3 cellular contexts compared by ENCODE assay signal in genomic region chr5:107165296-107165695, GRCh38.
A peak's percentile ranks its signal among the peaks of the same experiment; 100 is the strongest.
TF ChIP-seq lines count a peak whose summit lies in the region.

No MANE protein-coding gene starts in this region.

TF ChIP-seq in HepG2, 621 proteins besides CTCF, POLR2A, EP300 and RAD21:
- no peak for TF ChIP-seq STAT5B (CRISPR knock-in tag; IDR thresholded peaks at IDR 0.05)
- peak; percentile 84 for TF ChIP-seq MAFF (IDR thresholded peaks at IDR 0.05; ENCODE audit: low read depth, low read length)
- TF ChIP-seq, protein P1, sequence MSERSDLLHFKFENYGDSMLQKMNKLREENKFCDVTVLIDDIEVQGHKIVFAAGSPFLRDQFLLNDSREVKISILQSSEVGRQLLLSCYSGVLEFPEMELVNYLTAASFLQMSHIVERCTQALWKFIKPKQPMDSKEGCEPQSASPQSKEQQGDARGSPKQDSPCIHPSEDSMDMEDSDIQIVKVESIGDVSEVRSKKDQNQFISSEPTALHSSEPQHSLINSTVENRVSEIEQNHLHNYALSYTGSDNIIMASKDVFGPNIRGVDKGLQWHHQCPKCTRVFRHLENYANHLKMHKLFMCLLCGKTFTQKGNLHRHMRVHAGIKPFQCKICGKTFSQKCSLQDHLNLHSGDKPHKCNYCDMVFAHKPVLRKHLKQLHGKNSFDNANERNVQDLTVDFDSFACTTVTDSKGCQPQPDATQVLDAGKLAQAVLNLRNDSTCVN (CRISPR knock-in tag; IDR thresholded peaks at IDR 0.05; ENCODE audit: borderline replicate concordance), result no peak
- no peak for TF ChIP-seq E2F5 (CRISPR knock-in tag; conservative IDR thresholded peaks at IDR 0.05)
- TF ChIP-seq ZNF780A (CRISPR knock-in tag; IDR thresholded peaks at IDR 0.05), result no peak
- peak; percentile 76 to 93 for TF ChIP-seq MAFK (conservative IDR thresholded peaks at IDR 0.05 in 1 of 2, IDR thresholded peaks at IDR 0.05 in 1 of 2; ENCODE audit: low read length in 2 of 2)
- no peak for TF ChIP-seq ZNF460 (CRISPR knock-in tag; IDR thresholded peaks at IDR 0.05; ENCODE audit: borderline replicate concordance)
TF ChIP-seq in HepG2: peak in this region for 2.

TF ChIP-seq in IMR-90, 13 proteins besides CTCF, POLR2A, EP300 and RAD21:
- TF ChIP-seq BHLHE40 (IDR thresholded peaks at IDR 0.05; ENCODE audit: low read depth, low read length) (no peak), FOS (IDR thresholded peaks at IDR 0.05; ENCODE audit: low read depth, low read length) (no peak), MAFK (IDR thresholded peaks at IDR 0.05; ENCODE audit: low read depth, low read length) (peak; percentile 91)

TF ChIP-seq in H1, 55 proteins besides CTCF, POLR2A, EP300 and RAD21:
- TF ChIP-seq POLR2AphosphoS5 (IDR thresholded peaks at IDR 0.05; ENCODE audit: low read depth, low read length), result no peak
- peak; percentile 45; the same call in 1 of the 2 replicates for TF ChIP-seq MAFK (IDR thresholded peaks at IDR 0.05; ENCODE audit: low read depth, low read length)
- no peak for TF ChIP-seq HDAC6 (IDR thresholded peaks at IDR 0.05; ENCODE audit: low read depth, low read length)
- TF ChIP-seq FOSL1 (IDR thresholded peaks at IDR 0.05; ENCODE audit: insufficient read depth, low read depth, low read length), result no peak
